18 cellular contexts compared by ENCODE assay signal in genomic region chr16:57756424-57757325, GRCh38. TPM values are rescaled to one million over a fixed set of nuclear protein-coding genes. Genes with fewer than 3 reads are reported as not detected.
A peak's percentile ranks its signal among the peaks of the same experiment; 100 is the strongest.
DNase-seq lines count a peak whose midpoint lies in the region; ATAC-seq, FAIRE-seq and TF ChIP-seq lines count a peak whose summit lies in the region.
"Had no signal": no experiment of that assay in that cellular context is flagged by ENCODE, and none has a peak within 500 bp of the region (broad histone marks: within the 10 kb centered on the region; RNA-seq: fewer than 3 reads in every experiment).

No MANE protein-coding gene starts in this region.

- no peaks in the 10 kb centered on the region for H3K79me2 ChIP-seq in mesendoderm (ENCODE audit: control insufficient read depth, insufficient read depth, low read length)

- no peak for TF ChIP-seq EP300 in A549 (IDR thresholded peaks at IDR 0.05)

- DNase-seq in A549 (ENCODE audit: low read depth in 1 of 2, low spot score in 1 of 2) (no peak), Caco-2 (no peak), chondrocyte (ENCODE audit: low spot score) (peak; percentile 89), T-helper 1 cell (no peak), mesendoderm (no peak), type B pancreatic cell (ENCODE audit: extremely low spot score, unreplicated experiment) (no peak), COR-L47 (lab: John Stamatoyannopoulos, UW) (no peak)
- DNase-seq: NCI-H526 treated with DMSO at 0.1 percent for 48 hours had no signal

- H3K4ac ChIP-seq in mesendoderm (ENCODE audit: low read depth, low read length) = no peak overlapping the region

- H3K4me1 ChIP-seq in A549 (peaks cover 69% of the 10 kb centered on the region), Caco-2 (peaks cover 17% of the 10 kb centered on the region), mesendoderm (ENCODE audit: control insufficient read depth, low read depth, low read length) (peaks cover 2% of the 10 kb centered on the region)
- H3K4me1 ChIP-seq: prostate gland had no signal

- TF ChIP-seq CTCF in A549 (IDR thresholded peaks at IDR 0.05) (no peak), Caco-2 (IDR thresholded peaks at IDR 0.05; ENCODE audit: insufficient read depth in 1 of 2, low read depth in 1 of 2, low read length in 1 of 2, severe bottlenecking in 1 of 2, unreplicated experiment in 1 of 2) (no peak), chondrocyte (IDR thresholded peaks at IDR 0.05) (no peak), type B pancreatic cell (conservative IDR thresholded peaks at IDR 0.05) (no peak)

- H3K4me1 Mint-ChIP-seq in Caco-2 (ENCODE audit: low read depth, unreplicated experiment) (peaks cover 20% of the 10 kb centered on the region), chondrocyte (ENCODE audit: low read depth) (no peaks in the 10 kb centered on the region), type B pancreatic cell (ENCODE audit: unreplicated experiment) (peaks cover 5% of the 10 kb centered on the region)
- H3K4me1 Mint-ChIP-seq: memory B cell; stimulated activated memory B cell treated with anti-CD40 and anti-IgM and Interleukin-4, amounts not matched to agents 10 μg/mL and 1 μg/mL and 100 μg/mL, for 72 hours had no signal

- H4K8ac ChIP-seq in mesendoderm (ENCODE audit: low read depth, low read length) = no peak overlapping the region

- H3K36me3 Mint-ChIP-seq in Caco-2 (ENCODE audit: insufficient read depth, unreplicated experiment) (peaks cover 62% of the 10 kb centered on the region), chondrocyte (ENCODE audit: low read depth) (peaks cover 12% of the 10 kb centered on the region), type B pancreatic cell (no peaks in the 10 kb centered on the region)
- H3K36me3 Mint-ChIP-seq: natural killer cell treated with Interleukin-12 subunit alpha and Interleukin-12 subunit beta and Interleukin-15 and Interleukin-18, amount 100 ng/mL, for 72 hours had no signal

- H3K27ac ChIP-seq in A549 (peak overlapping the region; percentile 25 to 76; a peak in 5 of 6 replicates), mesendoderm (ENCODE audit: low read depth, low read length) (no peak overlapping the region)
- H3K27ac ChIP-seq: HL-60, prostate gland had no signal

- no peak overlapping the region for H3K9ac ChIP-seq in mesendoderm (ENCODE audit: low read length)

- POLR2A ChIA-PET in A549 (lab: Yijun Ruan, JAX) = interaction anchor here (1.4 kb wide), 1 partner anchor 8 kb away, joined by 4 read pairs; no protein-coding TSS in a partner anchor
- POLR2A ChIA-PET in Caco-2 (lab: Charles Lee) = no interaction called here

- no peak for TF ChIP-seq POLR2A in A549 (IDR thresholded peaks at IDR 0.05; ENCODE audit: low read length)

- H2BK120ac ChIP-seq in mesendoderm (ENCODE audit: low read depth, low read length) = no peak overlapping the region

- H3K36me3 ChIP-seq in Caco-2 (ENCODE audit: control insufficient read depth, insufficient read depth, low read length) = peaks cover 3% of the 10 kb centered on the region
- H3K36me3 ChIP-seq in mesendoderm (ENCODE audit: control insufficient read depth, insufficient read depth, low read length) = peaks cover 7% of the 10 kb centered on the region
- H3K36me3 ChIP-seq: prostate gland had no signal

- H3K4me2 ChIP-seq in A549 (no peak overlapping the region), mesendoderm (ENCODE audit: low read length) (no peak overlapping the region)

- intact Hi-C loops in Caco-2 (cut with micrococcal nuclease; ENCODE audit: unreplicated experiment) = loop anchor here (1.0 to 5.0 kb wide), 8 partner anchors 22 to 249 kb away; partner anchors contain the start of genes KATNB1 and USB1

- H3K27me3 Mint-ChIP-seq in Caco-2 (ENCODE audit: insufficient read depth, unreplicated experiment) (no peaks in the 10 kb centered on the region), chondrocyte (ENCODE audit: low read depth) (no peaks in the 10 kb centered on the region), type B pancreatic cell (no peaks in the 10 kb centered on the region)
- H3K27me3 Mint-ChIP-seq: activated CD8-positive, alpha-beta T cell treated with anti-CD3 and anti-CD28 coated beads for 36 hours; memory B cell; natural killer cell treated with Interleukin-12 subunit alpha and Interleukin-12 subunit beta and Interleukin-15 and Interleukin-18, amount 100 ng/mL, for 72 hours had no signal

- ATAC-seq in A549 = peak in 1 of 2 experiments; percentile 0; a peak in 3 of 6 replicates
- ATAC-seq in HG03354 (IDR thresholded peaks at IDR 0.05; ENCODE audit: poor library complexity, severe bottlenecking, unreplicated experiment) = peak; percentile 7

- no peak overlapping the region for H2BK15ac ChIP-seq in mesendoderm (replicated peaks; ENCODE audit: low read depth)

- BruUV-seq in Caco-2 (replicated peaks; lab: Mats Ljungman, UMichigan) = no TSS peak

- H4K5ac ChIP-seq in mesendoderm (ENCODE audit: low read length) = no peak overlapping the region

- H2AK5ac ChIP-seq in mesendoderm (ENCODE audit: low read length) = no peak overlapping the region

- CTCF ChIA-PET in A549 (lab: Yijun Ruan, JAX) (interaction anchor here (0.5 to 7.9 kb wide), 30 partner anchors 8 to 248 kb away, joined by 3 to 96 read pairs (median 10); partner anchors contain the start of genes KATNB1, KIFC3, USB1 and ZNF319), Caco-2 (lab: Charles Lee) (interaction anchor here (0.7 to 2.9 kb wide), 4 partner anchors 20 to 156 kb away, joined by 3 to 13 read pairs (median 4); no protein-coding TSS in a partner anchor)

- H3K4me3 ChIP-seq in A549 = no peak overlapping the region
- no peak overlapping the region for H3K4me3 ChIP-seq in Caco-2 (ENCODE audit: low read depth, low read length)
- no peak overlapping the region for H3K4me3 ChIP-seq in mesendoderm (ENCODE audit: low read length)
- H3K4me3 ChIP-seq: adrenal gland, prostate gland had no signal

- no peak for TF ChIP-seq RAD21 in A549 (conservative IDR thresholded peaks at IDR 0.05 in 1 of 2, IDR thresholded peaks at IDR 0.05 in 1 of 2)

- WGBS in A549 (ENCODE audit: missing lambda C conversion rate) = 63% methylated on average over 7 of the region's 15 CpGs
- WGBS in mesendoderm (ENCODE audit: extremely low coverage, insufficient coverage, low lambda C conversion rate) = no CpG with 5 or more reads among the region's 15 CpGs

- H3K4me3 Mint-ChIP-seq in Caco-2 (ENCODE audit: unreplicated experiment) (no peak overlapping the region), chondrocyte (ENCODE audit: unreplicated experiment) (no peak overlapping the region), type B pancreatic cell (no peak overlapping the region)
- H3K4me3 Mint-ChIP-seq: activated CD8-positive, alpha-beta T cell treated with anti-CD3 and anti-CD28 coated beads for 36 hours; activated T-helper 1 cell treated with anti-CD3 and anti-CD28 coated beads, Interleukin-12 subunit alpha, Interleukin-12 subunit beta, Interleukin-2, Interleukin-4 antibody, amounts not matched to agents 30 ng/mL and 10 ng/mL and 1 ng/mL, durations not matched to agents 14 hours and 24 hours and 36 hours; memory B cell; natural killer cell treated with Interleukin-12 subunit alpha and Interleukin-12 subunit beta and Interleukin-15 and Interleukin-18, amount 100 ng/mL, for 72 hours; stimulated activated memory B cell treated with anti-CD40 and anti-IgM and Interleukin-4, amounts not matched to agents 10 μg/mL and 1 μg/mL and 100 μg/mL, for 72 hours had no signal

- no peak overlapping the region for H2BK5ac ChIP-seq in mesendoderm (ENCODE audit: low read length)

- H3K23ac ChIP-seq in mesendoderm (ENCODE audit: low read length) = no peak overlapping the region

- no peak for FAIRE-seq in A549 (lab: Jason Lieb, UNC)

- H3K56ac ChIP-seq in mesendoderm (ENCODE audit: low read length) = no peak overlapping the region

- no peaks in the 10 kb centered on the region for H3K79me1 ChIP-seq in mesendoderm (ENCODE audit: low read length)

- H3K9me3 Mint-ChIP-seq in Caco-2 (ENCODE audit: unreplicated experiment) (no peaks in the 10 kb centered on the region), chondrocyte (ENCODE audit: low read depth) (no peaks in the 10 kb centered on the region), type B pancreatic cell (no peaks in the 10 kb centered on the region)
- H3K9me3 Mint-ChIP-seq: activated CD8-positive, alpha-beta T cell treated with anti-CD3 and anti-CD28 coated beads for 36 hours; activated T-helper 1 cell treated with anti-CD3 and anti-CD28 coated beads, Interleukin-12 subunit alpha, Interleukin-12 subunit beta, Interleukin-2, Interleukin-4 antibody, amounts not matched to agents 30 ng/mL and 10 ng/mL and 1 ng/mL, durations not matched to agents 14 hours and 24 hours and 36 hours; memory B cell; natural killer cell treated with Interleukin-12 subunit alpha and Interleukin-12 subunit beta and Interleukin-15 and Interleukin-18, amount 100 ng/mL, for 72 hours; stimulated activated memory B cell treated with anti-CD40 and anti-IgM and Interleukin-4, amounts not matched to agents 10 μg/mL and 1 μg/mL and 100 μg/mL, for 72 hours had no signal

- H3K27ac Mint-ChIP-seq in Caco-2 (ENCODE audit: unreplicated experiment) (peak overlapping the region; percentile 4), chondrocyte (ENCODE audit: unreplicated experiment) (no peak overlapping the region), type B pancreatic cell (no peak overlapping the region)
- H3K27ac Mint-ChIP-seq: activated CD8-positive, alpha-beta T cell treated with anti-CD3 and anti-CD28 coated beads for 36 hours; activated T-helper 1 cell treated with anti-CD3 and anti-CD28 coated beads, Interleukin-12 subunit alpha, Interleukin-12 subunit beta, Interleukin-2, Interleukin-4 antibody, amounts not matched to agents 30 ng/mL and 10 ng/mL and 1 ng/mL, durations not matched to agents 14 hours and 24 hours and 36 hours; memory B cell; stimulated activated memory B cell treated with anti-CD40 and anti-IgM and Interleukin-4, amounts not matched to agents 10 μg/mL and 1 μg/mL and 100 μg/mL, for 72 hours had no signal

- no peak overlapping the region for H3K18ac ChIP-seq in mesendoderm (ENCODE audit: low read length)

- H3K27me3 ChIP-seq in Caco-2 (replicated peaks; ENCODE audit: control insufficient read depth, insufficient read depth, low read length) (no peaks in the 10 kb centered on the region), mesendoderm (ENCODE audit: insufficient read depth, low read length, poor library complexity) (no peaks in the 10 kb centered on the region)
- H3K27me3 ChIP-seq: adrenal gland had no signal

- H3K9me3 ChIP-seq in A549 = no peaks in the 10 kb centered on the region
- H3K9me3 ChIP-seq in Caco-2 = no peaks in the 10 kb centered on the region
- H3K9me3 ChIP-seq: adrenal gland, prostate gland had no signal

RNA-seq across cellular contexts. Expression of gene KATNB1, which starts 21.1 kb away (rescaled TPM):
- 18.6 and 21.1 TPM in 2 replicates for polyA plus RNA-seq in A549 (2011; rRNA removed)
- 43.2 and 53.0 TPM in 2 replicates for polyA plus RNA-seq in A549 (2012; cell fraction: cytosol; rRNA removed)
- polyA plus RNA-seq in A549 (2012; cell fraction: nucleus; rRNA removed) = 124 and 158 TPM in 2 replicates
- 18.1 to 21.0 TPM (median 19.1 TPM) in 3 replicates for polyA plus RNA-seq in A549 (2017; fragmentation: RNase III; extraction: RNeasy Plus Mini Kit Qiagen cat#74134 plus additional on column Dnase treatment)
- polyA minus RNA-seq in A549 (2011; rRNA and poly(A)+ RNA removed) = 14.3 and 22.3 TPM in 2 replicates
- total RNA-seq in Caco-2 (2022) = 31.8 and 32.4 TPM in 2 replicates
- 14.0 to 20.6 TPM (median 14.7 TPM) in 3 replicates for total RNA-seq in chondrocyte
- 30.2 TPM for polyA plus RNA-seq in mesendoderm (2013, experiment 1 of 2)
- polyA plus RNA-seq in mesendoderm (2013, experiment 2 of 2) = 30.1 TPM
- total RNA-seq in type B pancreatic cell (ENCODE audit: low replicate concordance) = 20.2 and 31.7 TPM in 2 replicates

RNA-seq across cellular contexts. Expression of gene KIFC3, which starts 45.6 kb away (rescaled TPM):
- 127 and 128 TPM in 2 replicates for polyA plus RNA-seq in A549 (2011; rRNA removed)
- polyA plus RNA-seq in A549 (2012; cell fraction: cytosol; rRNA removed) = 236 and 291 TPM in 2 replicates
- 781 and 955 TPM in 2 replicates for polyA plus RNA-seq in A549 (2012; cell fraction: nucleus; rRNA removed)
- 171 to 180 TPM (median 178 TPM) in 3 replicates for polyA plus RNA-seq in A549 (2017; fragmentation: RNase III; extraction: RNeasy Plus Mini Kit Qiagen cat#74134 plus additional on column Dnase treatment)
- 225 and 333 TPM in 2 replicates for polyA minus RNA-seq in A549 (2011; rRNA and poly(A)+ RNA removed)
- total RNA-seq in Caco-2 (2022) = 103 and 108 TPM in 2 replicates
- 74.4 to 135 TPM (median 75.6 TPM) in 3 replicates for total RNA-seq in chondrocyte
- polyA plus RNA-seq in mesendoderm (2013, experiment 1 of 2) = 13.8 TPM
- polyA plus RNA-seq in mesendoderm (2013, experiment 2 of 2) = 14.1 TPM
- total RNA-seq in type B pancreatic cell (ENCODE audit: low replicate concordance) = 27.3 and 48.4 TPM in 2 replicates
- total RNA-seq: T-helper 1 cell treated with Interleukin-12 subunit alpha and Interleukin-12 subunit beta and Interleukin-4 antibody, amounts not matched to agents 30 ng/mL and 1 ng/mL, for 36 hours had no signal
